9 cellular contexts compared by ENCODE assay signal in genomic region chr19:47512183-47512947, GRCh38. TPM values are rescaled to one million over a fixed set of nuclear protein-coding genes. Genes with fewer than 3 reads are reported as not detected.
DNase-seq lines count a peak whose midpoint lies in the region; ATAC-seq, FAIRE-seq and TF ChIP-seq lines count a peak whose summit lies in the region.
"Had no signal": no experiment of that assay in that cellular context is flagged by ENCODE, and none has a peak within 500 bp of the region (broad histone marks: within the 10 kb centered on the region; RNA-seq: fewer than 3 reads in every experiment).

No MANE protein-coding gene starts in this region.

- H3K27ac ChIP-seq in DOHH2 (ENCODE audit: low read depth, low read length) (no peak overlapping the region), sigmoid colon (peak overlapping the region; percentile 98 to 100 (median 99)), neuronal stem cell (replicated peaks; ENCODE audit: low read length) (no peak overlapping the region)

- H3K27me3 ChIP-seq in DOHH2 (ENCODE audit: control insufficient read depth, low read length) = no peaks in the 10 kb centered on the region
- H3K27me3 ChIP-seq in sigmoid colon = no peaks in the 10 kb centered on the region
- no peaks in the 10 kb centered on the region for H3K27me3 ChIP-seq in neuronal stem cell (ENCODE audit: control insufficient read depth in 3 of 3, insufficient read depth in 3 of 3, low read depth in 1 of 3, low read length in 3 of 3)

- H3K9ac ChIP-seq in neuronal stem cell (ENCODE audit: low read depth, low read length, poor library complexity) = no peak overlapping the region

- no peak overlapping the region for H2AK5ac ChIP-seq in neuronal stem cell (ENCODE audit: low read depth, low read length)

- no peaks in the 10 kb centered on the region for H3F3A ChIP-seq in DOHH2 (ENCODE audit: control insufficient read depth, insufficient read depth)

- H3K23ac ChIP-seq in neuronal stem cell (ENCODE audit: low read depth, low read length, poor library complexity) = no peak overlapping the region

- H3K9me3 ChIP-seq in DOHH2 (ENCODE audit: control insufficient read depth, insufficient read depth, low read length) = no peaks in the 10 kb centered on the region
- no peaks in the 10 kb centered on the region for H3K9me3 ChIP-seq in sigmoid colon
- no peaks in the 10 kb centered on the region for H3K9me3 ChIP-seq in neuronal stem cell (replicated peaks in 1 of 2; ENCODE audit: control insufficient read depth in 2 of 2, insufficient read depth in 1 of 2, low read depth in 1 of 2, low read length in 2 of 2)

- peaks cover 10% of the 10 kb centered on the region for H3K36me3 ChIP-seq in DOHH2 (ENCODE audit: control insufficient read depth, low read length)
- no peaks in the 10 kb centered on the region for H3K36me3 ChIP-seq in sigmoid colon
- no peaks in the 10 kb centered on the region for H3K36me3 ChIP-seq in neuronal stem cell (replicated peaks in 1 of 2; ENCODE audit: control insufficient read depth in 2 of 2, insufficient read depth in 2 of 2, low read length in 2 of 2)

- no peak overlapping the region for H2BK120ac ChIP-seq in neuronal stem cell (ENCODE audit: low read depth, low read length)

- H3K4me3 ChIP-seq in DOHH2 (ENCODE audit: low read length) = peak overlapping the region; percentile 89
- peak overlapping the region in 2 of 4 donors; percentile 97 to 98 for H3K4me3 ChIP-seq in sigmoid colon
- peak overlapping the region in 1 of 2 donors; percentile 16 for H3K4me3 ChIP-seq in neuronal stem cell (ENCODE audit: low read length in 2 of 2)

- no peak overlapping the region for H3K18ac ChIP-seq in neuronal stem cell (ENCODE audit: low read length)

- TF ChIP-seq CTCF in DOHH2 (IDR thresholded peaks at IDR 0.05; ENCODE audit: low read depth, low read length, poor library complexity, severe bottlenecking) = no peak
- no peak for TF ChIP-seq CTCF in sigmoid colon (IDR thresholded peaks at IDR 0.05)

- FAIRE-seq in RCC 7860 (lab: Jason Lieb, UNC) = no peak

- peak; percentile 30 for DNase-seq in RCC 7860 (ENCODE audit: low spot score)
- peak; percentile 81 for DNase-seq in fibroblast of gingiva (ENCODE audit: low read depth)
- no peak for DNase-seq in sigmoid colon
- DNase-seq in neuronal stem cell (ENCODE audit: low spot score) = no peak
- no peak for DNase-seq in nucleus accumbens (lab: John Stamatoyannopoulos, UW)
- DNase-seq: KBM-7 had no signal

- TF ChIP-seq EP300 in sigmoid colon (IDR thresholded peaks at IDR 0.05) = no peak

- intact Hi-C loops in sigmoid colon (cut with DNase I) = loop anchor here (2.0 kb wide), 1 partner anchor 186 kb away; no protein-coding TSS in a partner anchor

- no peak overlapping the region for H2AFZ ChIP-seq in neuronal stem cell (ENCODE audit: low read length)

- H2BK5ac ChIP-seq in neuronal stem cell (ENCODE audit: low read length) = no peak overlapping the region

- H3K4me1 ChIP-seq in DOHH2 (ENCODE audit: control insufficient read depth, low read length) (peaks cover 40% of the 10 kb centered on the region), sigmoid colon (peaks cover 0 to 78% (median 69%) of the 10 kb centered on the region in 4 donors), neuronal stem cell (ENCODE audit: control insufficient read depth in 2 of 2, insufficient read depth in 1 of 2, low read depth in 1 of 2, low read length in 2 of 2) (peaks cover 5 to 15% of the 10 kb centered on the region in 2 donors)

- peaks cover 4% of the 10 kb centered on the region for H4K20me1 ChIP-seq in DOHH2 (ENCODE audit: control insufficient read depth, insufficient read depth, low read depth, low read length)

- no peak overlapping the region for H2BK15ac ChIP-seq in neuronal stem cell (ENCODE audit: low read length)

- H3K4ac ChIP-seq in neuronal stem cell (ENCODE audit: low read length) = no peak overlapping the region

- H4K8ac ChIP-seq in neuronal stem cell (ENCODE audit: low read depth, low read length) = no peak overlapping the region

- no peak overlapping the region for H3K14ac ChIP-seq in neuronal stem cell (ENCODE audit: low read length)

- ATAC-seq in GM19463 (IDR thresholded peaks at IDR 0.05; ENCODE audit: unreplicated experiment) (no peak), GM18907 (IDR thresholded peaks at IDR 0.05; ENCODE audit: unreplicated experiment) (no peak)

- peaks cover 28% of the 10 kb centered on the region for H3K79me1 ChIP-seq in neuronal stem cell (ENCODE audit: low read depth, low read length)

- no peak overlapping the region for H2BK12ac ChIP-seq in neuronal stem cell (ENCODE audit: low read length)

- H3K79me2 ChIP-seq in DOHH2 (ENCODE audit: control insufficient read depth, low read length) = peaks cover 74% of the 10 kb centered on the region

- peak overlapping the region; percentile 88 for H3K4me2 ChIP-seq in DOHH2 (ENCODE audit: low read length)
- no peak overlapping the region for H3K4me2 ChIP-seq in neuronal stem cell (ENCODE audit: insufficient read depth, low read length, poor library complexity, severe bottlenecking)

- 10 to 47% methylated on average over 11 of the region's 11 CpGs for WGBS in sigmoid colon, 2 donors
- WGBS in neuronal stem cell (ENCODE audit: extremely low coverage in 2 of 2, insufficient read length in 2 of 2, insufficient replicate concordance in 1 of 2), 2 donors = 100% methylated on average over 1 of the region's 11 CpGs; no CpG with 5 or more reads in 1 of the 2 donors

- no peaks in the 10 kb centered on the region for H3K9me2 ChIP-seq in DOHH2 (replicated peaks; ENCODE audit: control insufficient read depth, low read length)

- peak in 1 of 2 donors; percentile 9 for TF ChIP-seq POLR2A in sigmoid colon (IDR thresholded peaks at IDR 0.05)

- H4K91ac ChIP-seq in neuronal stem cell (ENCODE audit: low read depth, low read length, poor library complexity) = no peak overlapping the region

RNA-seq across cellular contexts. Expression of gene NAPA, which starts 2.5 kb away (rescaled TPM):
- total RNA-seq in sigmoid colon = 100 to 1,000 TPM in 1 of 4 donors, 10 to 100 TPM in 3; 84.9 to 167 (median 91.8) TPM
- polyA plus RNA-seq in sigmoid colon = 100 to 1,000 TPM in 2 of 3 donors, 10 to 100 TPM in 1; 94.2 to 139 (median 109) TPM
- 50.2 TPM for polyA plus RNA-seq in neuronal stem cell (2013, experiment 1 of 2)
- polyA plus RNA-seq in neuronal stem cell (2013, experiment 2 of 2) = 49.4 TPM

RNA-seq across cellular contexts. Expression of gene KPTN, which starts 28.3 kb away (rescaled TPM):
- total RNA-seq in sigmoid colon = 10 to 100 TPM in 1 of 4 donors, 1 to 10 TPM in 3; 4.4 to 10.0 (median 4.7) TPM
- polyA plus RNA-seq in sigmoid colon = 10 to 100 TPM in 1 of 3 donors, 1 to 10 TPM in 2; 4.8 to 12.2 (median 8.1) TPM
- 17.3 TPM for polyA plus RNA-seq in neuronal stem cell (2013, experiment 1 of 2)
- 17.4 TPM for polyA plus RNA-seq in neuronal stem cell (2013, experiment 2 of 2)

RNA-seq across cellular contexts. Expression of gene SLC8A2, which starts 40.7 kb away (rescaled TPM):
- total RNA-seq in sigmoid colon = 10 to 100 TPM in 2 of 4 donors, 1 to 10 TPM in 2; 5.9 to 39.9 (median 19.0) TPM
- 1 to 10 TPM in 1 of 3 donors, not detected in 2; 1.1 TPM for polyA plus RNA-seq in sigmoid colon
- 4.7 TPM for polyA plus RNA-seq in neuronal stem cell (2013, experiment 1 of 2)
- 5.5 TPM for polyA plus RNA-seq in neuronal stem cell (2013, experiment 2 of 2)

Comparison
In these comparisons a context has a peak if more than half of its experiments do, and no peak if none do; other contexts are left out.
1. H3K27ac ChIP-seq: peak in sigmoid colon (4 of 4); none in DOHH2 (single experiment) and neuronal stem cell (single experiment).
2. DNase-seq: peak in RCC 7860 (single experiment) and fibroblast of gingiva (single experiment); none in sigmoid colon (single experiment), neuronal stem cell (single experiment) and nucleus accumbens (0 of 56).